In genomic region chr5:172575416-172575815, GRCh38 we compare ENCODE assay signal across 25 cellular contexts.
DNase-seq lines count a peak whose midpoint lies in the region; ATAC-seq, FAIRE-seq and TF ChIP-seq lines count a peak whose summit lies in the region.
"Had no signal": no experiment of that assay in that cellular context is flagged by ENCODE, and none has a peak within 500 bp of the region (broad histone marks: within the 10 kb centered on the region; RNA-seq: fewer than 3 reads in every experiment).

No MANE protein-coding gene starts in this region.

- H3K4me1 ChIP-seq in BLaER1, result peaks cover 56% of the 10 kb centered on the region
- peaks cover 0 to 23% (median 17%) of the 10 kb centered on the region in 4 experiments; a peak in 6 of 7 replicates for H3K4me1 ChIP-seq in H1 (replicated peaks in 1 of 4; ENCODE audit: control insufficient read depth in 3 of 4, insufficient read depth in 4 of 4, low read length in 3 of 4)
- peaks cover 25 to 30% of the 10 kb centered on the region in 2 donors for H3K4me1 ChIP-seq in neuronal stem cell (ENCODE audit: control insufficient read depth in 2 of 2, insufficient read depth in 1 of 2, low read depth in 1 of 2, low read length in 2 of 2)
- H3K4me1 ChIP-seq: A549, BE2C, HAP-1, SJCRH30 had no signal

- no peak for FAIRE-seq in H1 (lab: Jason Lieb, UNC)
- FAIRE-seq: A549, GM12878, HTR-8/SVneo had no signal

- H2BK12ac ChIP-seq in H1 (ENCODE audit: low read depth, low read length) (peak overlapping the region; percentile 60; the same call in 1 of the 2 replicates), neuronal stem cell (ENCODE audit: low read length) (no peak overlapping the region)

- H2AFZ ChIP-seq in H1 (ENCODE audit: low read length) (no peak overlapping the region), neuronal stem cell (ENCODE audit: low read length) (peak overlapping the region; percentile 62)

- H2AK5ac ChIP-seq in H1 (ENCODE audit: low read depth, low read length) (no peak overlapping the region), neuronal stem cell (ENCODE audit: low read depth, low read length) (peak overlapping the region; percentile 20)

- no peak overlapping the region for H4K8ac ChIP-seq in H1 (ENCODE audit: extremely low read depth, insufficient read depth, low read length)
- H4K8ac ChIP-seq in neuronal stem cell (ENCODE audit: low read depth, low read length), result no peak overlapping the region

- no peaks in the 10 kb centered on the region; the same call in 1 of the 2 replicates for H3K23me2 ChIP-seq in H1 (ENCODE audit: low read depth, low read length)

- no peak for TF ChIP-seq RAD21 in H1 (IDR thresholded peaks at IDR 0.05 in 1 of 2, conservative IDR thresholded peaks at IDR 0.05 in 1 of 2; ENCODE audit: low read depth in 2 of 2, low read length in 2 of 2)

- H3K79me2 ChIP-seq in H1 (ENCODE audit: control insufficient read depth in 1 of 2, insufficient read depth in 2 of 2, low read length in 2 of 2), result no peaks in the 10 kb centered on the region

- 0 out of 2 replicates have a peak overlapping the region, but pooled peaks have one; percentile 21 for H3K9ac ChIP-seq in BLaER1
- H3K9ac ChIP-seq in H1 (replicated peaks in 1 of 4; ENCODE audit: extremely low read depth in 1 of 4, low read depth in 3 of 4, low read length in 3 of 4), result no peak overlapping the region
- no peak overlapping the region for H3K9ac ChIP-seq in neuronal stem cell (ENCODE audit: low read depth, low read length, poor library complexity)

- H3K4me3 ChIP-seq in BLaER1, result peak overlapping the region; percentile 32; the same call in 1 of the 2 replicates
- H3K4me3 ChIP-seq in H1 (ENCODE audit: extremely low read depth in 1 of 4, insufficient read depth in 2 of 4, low read depth in 3 of 4, low read length in 4 of 4), result no peak overlapping the region
- H3K4me3 ChIP-seq in neuronal stem cell (ENCODE audit: low read length in 2 of 2), result no peak overlapping the region
- H3K4me3 ChIP-seq: A549, GM12878, HAP-1, Peyer's patch, SJCRH30 had no signal

- H3K18ac ChIP-seq in H1 (ENCODE audit: extremely low read depth, low read length) (peak overlapping the region; percentile 93), neuronal stem cell (ENCODE audit: low read length) (peak overlapping the region; percentile 82)

- no peak for DNase-seq in H1 (ENCODE audit: low read depth in 1 of 2, low spot score in 2 of 2)
- DNase-seq in neuronal stem cell (ENCODE audit: low spot score), result no peak
- DNase-seq in activated CD4-positive, alpha-beta T cell treated with anti-CD3 and anti-CD28 coated beads for 36 hours, result no peak
- DNase-seq: BE2C; Caco-2; CD4-positive, alpha-beta memory T cell; DND-41; IMR-90; MV-4-11; NCI-H1694; NCI-H2081; NCI-H2171; NCI-H345; NCI-H524; NCI-H774; SJCRH30 had no signal

- H3K56ac ChIP-seq in H1 (replicated peaks; ENCODE audit: insufficient read length, low read depth, low read length), result no peak overlapping the region

- WGBS in H1 (ENCODE audit: extremely low coverage in 1 of 2, insufficient coverage in 1 of 2, insufficient read length in 1 of 2, insufficient replicate concordance in 2 of 2, low coverage in 1 of 2, low lambda C conversion rate in 2 of 2, missing lambda C conversion rate in 1 of 2), 2 experiments, result 84% methylated on average over 8 of the region's 8 CpGs; no CpG with 5 or more reads in 1 of the 2 experiments
- WGBS in neuronal stem cell (ENCODE audit: extremely low coverage in 2 of 2, insufficient read length in 2 of 2, insufficient replicate concordance in 1 of 2), 2 donors, result no CpG with 5 or more reads among the region's 8 CpGs

- H3K36me3 ChIP-seq in BLaER1 (no peaks in the 10 kb centered on the region), H1 (ENCODE audit: control insufficient read depth in 2 of 4, insufficient read depth in 4 of 4, low read length in 3 of 4) (no peaks in the 10 kb centered on the region), neuronal stem cell (replicated peaks in 1 of 2; ENCODE audit: control insufficient read depth in 2 of 2, insufficient read depth in 2 of 2, low read length in 2 of 2) (no peaks in the 10 kb centered on the region)
- H3K36me3 ChIP-seq: BE2C, HAP-1, Peyer's patch, SJCRH30 had no signal

- no peaks in the 10 kb centered on the region for H3K36me3 Mint-ChIP-seq in activated CD4-positive, alpha-beta T cell treated with anti-CD3 and anti-CD28 coated beads for 36 hours (ENCODE audit: low read depth)
- H3K36me3 Mint-ChIP-seq: CD4-positive, alpha-beta memory T cell had no signal

- no peak overlapping the region for H4K5ac ChIP-seq in H1 (ENCODE audit: insufficient read length, low read depth, low read length)

- H4K91ac ChIP-seq in H1 (replicated peaks; ENCODE audit: insufficient read length, low read length) (no peak overlapping the region), neuronal stem cell (ENCODE audit: low read depth, low read length, poor library complexity) (peak overlapping the region; percentile 4)

- H3K4ac ChIP-seq in H1 (replicated peaks; ENCODE audit: insufficient read length, low read depth, low read length), result no peak overlapping the region
- no peak overlapping the region for H3K4ac ChIP-seq in neuronal stem cell (ENCODE audit: low read length)

- TF ChIP-seq CTCF in H1 (IDR thresholded peaks at IDR 0.05; ENCODE audit: control extremely low read depth in 1 of 3, insufficient read depth in 1 of 3, low read depth in 1 of 3, low read length in 3 of 3), result no peak

- no peak for TF ChIP-seq POLR2A in H1 (IDR thresholded peaks at IDR 0.05; ENCODE audit: control extremely low read depth in 1 of 2, low read depth in 2 of 2, low read length in 2 of 2)

- H2BK15ac ChIP-seq in H1 (ENCODE audit: low read length) (peak overlapping the region; percentile 46; the same call in 1 of the 2 replicates), neuronal stem cell (ENCODE audit: low read length) (peak overlapping the region; percentile 30)

- H3K27ac Mint-ChIP-seq in activated CD4-positive, alpha-beta T cell treated with anti-CD3 and anti-CD28 coated beads for 36 hours, result no peak overlapping the region
- H3K27ac Mint-ChIP-seq: CD4-positive, alpha-beta memory T cell had no signal

- peak overlapping the region; percentile 75 for H3K4me2 ChIP-seq in BLaER1
- no peak overlapping the region for H3K4me2 ChIP-seq in H1 (ENCODE audit: insufficient read depth in 1 of 2, low read depth in 2 of 2, low read length in 2 of 2)
- no peak overlapping the region for H3K4me2 ChIP-seq in neuronal stem cell (ENCODE audit: insufficient read depth, low read length, poor library complexity, severe bottlenecking)
- H3K4me2 ChIP-seq: A549 had no signal

- no peak for TF ChIP-seq EP300 in H1 (IDR thresholded peaks at IDR 0.05; ENCODE audit: borderline replicate concordance in 1 of 2, low read depth in 2 of 2, low read length in 2 of 2)

- H3K23ac ChIP-seq in H1 (ENCODE audit: insufficient read length), result no peak overlapping the region
- no peak overlapping the region for H3K23ac ChIP-seq in neuronal stem cell (ENCODE audit: low read depth, low read length, poor library complexity)

- POLR2A ChIA-PET in H1 (lab: Charles Lee; ENCODE audit: partially characterized antibody), result no interaction called here
- POLR2A ChIA-PET in activated CD4-positive, alpha-beta T cell treated with anti-CD3 and anti-CD28 coated beads for 36 hours (lab: Charles Lee), result no interaction called here

- H3K79me1 ChIP-seq in H1 (ENCODE audit: low read depth, low read length) (no peaks in the 10 kb centered on the region), neuronal stem cell (ENCODE audit: low read depth, low read length) (no peaks in the 10 kb centered on the region)

- H3K9me3 Mint-ChIP-seq in activated CD4-positive, alpha-beta T cell treated with anti-CD3 and anti-CD28 coated beads for 36 hours (ENCODE audit: low read depth), result no peaks in the 10 kb centered on the region

- ATAC-seq in activated CD4-positive, alpha-beta T cell treated with anti-CD3 and anti-CD28 coated beads for 36 hours, result no peak
- ATAC-seq in HG03460 (IDR thresholded peaks at IDR 0.05; ENCODE audit: unreplicated experiment), result no peak
- no peak for ATAC-seq in HG02973 (IDR thresholded peaks at IDR 0.05; ENCODE audit: unreplicated experiment)
- ATAC-seq: A549, GM12878 had no signal

- H2BK5ac ChIP-seq in H1 (ENCODE audit: low read depth, low read length), result no peak overlapping the region; the same call in 1 of the 2 replicates
- H2BK5ac ChIP-seq in neuronal stem cell (ENCODE audit: low read length), result peak overlapping the region; percentile 43

- intact Hi-C loops in activated CD4-positive, alpha-beta T cell treated with anti-CD3 and anti-CD28 coated beads for 36 hours (cut with DNase I, micrococcal nuclease), result no loop called here

- H3K4me1 Mint-ChIP-seq in activated CD4-positive, alpha-beta T cell treated with anti-CD3 and anti-CD28 coated beads for 36 hours, result no peaks in the 10 kb centered on the region

- no peaks in the 10 kb centered on the region for H3K27me3 ChIP-seq in BLaER1
- no peaks in the 10 kb centered on the region; a peak in 1 of 7 replicates for H3K27me3 ChIP-seq in H1 (replicated peaks in 1 of 4; ENCODE audit: control insufficient read depth in 3 of 4, extremely low read depth in 1 of 4, insufficient read depth in 3 of 4, low read length in 3 of 4)
- peaks cover 0 to 27% (median 0%) of the 10 kb centered on the region in 3 experiments for H3K27me3 ChIP-seq in neuronal stem cell (ENCODE audit: control insufficient read depth in 3 of 3, insufficient read depth in 3 of 3, low read depth in 1 of 3, low read length in 3 of 3)
- H3K27me3 ChIP-seq: BE2C, Peyer's patch, SJCRH30 had no signal

- H3K14ac ChIP-seq in H1 (ENCODE audit: insufficient read length) (no peak overlapping the region), neuronal stem cell (ENCODE audit: low read length) (no peak overlapping the region)

- H3K27ac ChIP-seq in BLaER1 (peak overlapping the region; percentile 64), angular gyrus (ENCODE audit: low read depth, low read length) (peak overlapping the region; percentile 66), H1 (ENCODE audit: low read depth, low read length) (no peak overlapping the region), neuronal stem cell (replicated peaks; ENCODE audit: low read length) (no peak overlapping the region)
- H3K27ac ChIP-seq: A549, Peyer's patch, SJCRH30 had no signal

- H4K20me1 ChIP-seq in BLaER1 (no peaks in the 10 kb centered on the region), H1 (replicated peaks in 1 of 2; ENCODE audit: control insufficient read depth in 1 of 2, insufficient read depth in 2 of 2, low read length in 2 of 2) (peaks cover 0 to 2% of the 10 kb centered on the region in 2 experiments)

- H2BK120ac ChIP-seq in H1 (replicated peaks; ENCODE audit: low read depth, low read length), result no peak overlapping the region
- H2BK120ac ChIP-seq in neuronal stem cell (ENCODE audit: low read depth, low read length), result peak overlapping the region; percentile 1

- no peak overlapping the region for H3K4me3 Mint-ChIP-seq in activated CD4-positive, alpha-beta T cell treated with anti-CD3 and anti-CD28 coated beads for 36 hours
- H3K4me3 Mint-ChIP-seq: CD4-positive, alpha-beta memory T cell had no signal

- peak overlapping the region; percentile 48; the same call in 1 of the 2 replicates for H2BK20ac ChIP-seq in H1 (ENCODE audit: low read length)

- CTCF ChIA-PET in H1 (lab: Charles Lee; ENCODE audit: partially characterized antibody), result interaction anchor here (0.7 to 1.6 kb wide), 2 partner anchors 11 to 222 kb away, joined by 3 to 6 read pairs; no protein-coding TSS in a partner anchor
- CTCF ChIA-PET in activated CD4-positive, alpha-beta T cell treated with anti-CD3 and anti-CD28 coated beads for 36 hours (lab: Charles Lee), result no interaction called here

- no peaks in the 10 kb centered on the region for H3K27me3 Mint-ChIP-seq in activated CD4-positive, alpha-beta T cell treated with anti-CD3 and anti-CD28 coated beads for 36 hours

- H3K9me3 ChIP-seq in BLaER1, result no peaks in the 10 kb centered on the region
- no peaks in the 10 kb centered on the region; a peak in 1 of 4 replicates for H3K9me3 ChIP-seq in H1 (ENCODE audit: insufficient read depth in 2 of 2, low read depth in 1 of 2, low read length in 1 of 2)
- peaks cover 0 to 2% of the 10 kb centered on the region in 2 donors for H3K9me3 ChIP-seq in neuronal stem cell (replicated peaks in 1 of 2; ENCODE audit: control insufficient read depth in 2 of 2, insufficient read depth in 1 of 2, low read depth in 1 of 2, low read length in 2 of 2)
- H3K9me3 ChIP-seq: A549, BE2C, Caco-2, HAP-1, Peyer's patch, SJCRH30 had no signal

Comparison
In these comparisons a context has a peak if more than half of its experiments do, and no peak if none do; other contexts are left out.
1. H3K27ac ChIP-seq: peak in BLaER1 (single experiment) and angular gyrus (single experiment); none in H1 (single experiment) and neuronal stem cell (single experiment).